ENCODE assay signal across 41 cellular contexts in genomic region chr4:48271626-48272025, GRCh38.
"Had no signal": no experiment of that assay in that cellular context is flagged by ENCODE, and none has a peak within 500 bp of the region (broad histone marks: within the 10 kb centered on the region; RNA-seq: fewer than 3 reads in every experiment).

No MANE protein-coding gene starts in this region.

- H3K27ac ChIP-seq: adrenal gland, ascending aorta, cardiac muscle cell, colonic mucosa, epithelial cell of prostate, gastrocnemius medialis, pancreas, prostate gland, thoracic aorta, VCaP had no signal

- H3K9me3 Mint-ChIP-seq: activated naive CD4-positive, alpha-beta T cell treated with anti-CD3 and anti-CD28 coated beads for 36 hours; activated T-helper 1 cell treated with anti-CD3 and anti-CD28 coated beads, Interleukin-12 subunit alpha, Interleukin-12 subunit beta, Interleukin-2, Interleukin-4 antibody, amounts not matched to agents 30 ng/mL and 10 ng/mL and 1 ng/mL, durations not matched to agents 14 hours and 24 hours and 36 hours; mesothelial cell of epicardium; naive B cell; neural crest cell; stimulated activated effector memory CD8-positive, alpha-beta T cell treated with anti-CD3 and anti-CD28 coated beads, Interleukin-12 subunit alpha, Interleukin-12 subunit beta, amount 100 ng/mL, for 72 hours; stimulated activated naive CD8-positive, alpha-beta T cell treated with anti-CD3 and anti-CD28 coated beads, Interleukin-15, Interleukin-2, amounts not matched to agents 100 ng/mL and 50 ng/mL, for 24 hours; T-helper 1 cell treated with Interleukin-12 subunit alpha and Interleukin-12 subunit beta and Interleukin-4 antibody, amounts not matched to agents 30 μg/mL and 1 μg/mL, for 36 hours; type B pancreatic cell had no signal

- H3K36me3 ChIP-seq: adrenal gland, ascending aorta, cardiac muscle cell, colonic mucosa, gastrocnemius medialis, pancreas, prostate gland, thoracic aorta, uterus had no signal

- FAIRE-seq: endometrium, keratinocyte, pancreas, TTC549 had no signal

- H3K4me1 ChIP-seq: colonic mucosa, prostate gland, uterus had no signal

- H3K4me3 ChIP-seq: adrenal gland, ascending aorta, cardiac muscle cell, colonic mucosa, gastrocnemius medialis, pancreas, prostate gland, skin epidermis, thoracic aorta, uterus had no signal

- DNase-seq: activated CD4-positive, alpha-beta T cell treated with anti-CD3 and anti-CD28 coated beads, Interleukin-2, amount 50 U/mL, for 48 hours; activated CD8-positive, alpha-beta memory T cell treated with anti-CD3 and anti-CD28 coated beads for 24 hours; activated effector memory CD4-positive, alpha-beta T cell treated with anti-CD3 and anti-CD28 coated beads, Interleukin-2, amount 50 U/mL, for 16 hours; activated naive CD8-positive, alpha-beta T cell treated with anti-CD3 and anti-CD28 coated beads for 36 hours; activated T-cell treated with anti-CD3 and anti-CD28 coated beads, Interleukin-2, amount 50 U/mL, for 1 hour; adrenal gland; cerebellar nuclear complex; colonic mucosa; effector CD8-positive, alpha-beta T cell; gastrocnemius medialis; glutamatergic neuron; left colon; mammary epithelial cell; naive B cell; nucleus accumbens; pancreas; retina; stimulated activated CD4-positive, alpha-beta T cell treated with anti-CD3 and anti-CD28 coated beads, Interleukin-4, amount 100 ng/mL, for 24 hours; T-helper 9 cell; uterus had no signal

- H3K27ac Mint-ChIP-seq: activated naive CD4-positive, alpha-beta T cell treated with anti-CD3 and anti-CD28 coated beads for 36 hours; activated T-helper 1 cell treated with anti-CD3 and anti-CD28 coated beads, Interleukin-12 subunit alpha, Interleukin-12 subunit beta, Interleukin-2, Interleukin-4 antibody, amounts not matched to agents 30 ng/mL and 10 ng/mL and 1 ng/mL, durations not matched to agents 14 hours and 24 hours and 36 hours; brain; mesothelial cell of epicardium; stimulated activated effector memory CD8-positive, alpha-beta T cell treated with anti-CD3 and anti-CD28 coated beads, Interleukin-12 subunit alpha, Interleukin-12 subunit beta, amount 100 ng/mL, for 72 hours; stimulated activated naive CD8-positive, alpha-beta T cell treated with anti-CD3 and anti-CD28 coated beads, Interleukin-15, Interleukin-2, amounts not matched to agents 100 ng/mL and 50 ng/mL, for 24 hours had no signal

- H3K36me3 Mint-ChIP-seq: brain; mesothelial cell of epicardium; naive B cell; stimulated activated effector memory CD8-positive, alpha-beta T cell treated with anti-CD3 and anti-CD28 coated beads, Interleukin-12 subunit alpha, Interleukin-12 subunit beta, amount 100 ng/mL, for 72 hours; type B pancreatic cell had no signal

- H3K27me3 Mint-ChIP-seq: activated naive CD8-positive, alpha-beta T cell treated with anti-CD3 and anti-CD28 coated beads for 36 hours; stimulated activated naive CD8-positive, alpha-beta T cell treated with anti-CD3 and anti-CD28 coated beads, Interleukin-15, Interleukin-2, amounts not matched to agents 100 ng/mL and 50 ng/mL, for 24 hours; type B pancreatic cell had no signal

- ATAC-seq: activated CD4-positive, CD25-positive, alpha-beta regulatory T cell treated with anti-CD3 and anti-CD28 coated beads, Interleukin-2, amount 50 U/mL, for 24 hours; gastrocnemius medialis; left colon; pancreas; sciatic nerve; stimulated activated effector memory CD8-positive, alpha-beta T cell treated with anti-CD3 and anti-CD28 coated beads, Interleukin-12 subunit alpha, Interleukin-12 subunit beta, amount 100 ng/mL, for 72 hours had no signal

- H3K9me3 ChIP-seq: adrenal gland, ascending aorta, colonic mucosa, gastrocnemius medialis, pancreas, prostate gland, thoracic aorta, uterus had no signal

- H3K4me3 Mint-ChIP-seq: activated T-helper 1 cell treated with anti-CD3 and anti-CD28 coated beads, Interleukin-12 subunit alpha, Interleukin-12 subunit beta, Interleukin-2, Interleukin-4 antibody, amounts not matched to agents 30 ng/mL and 10 ng/mL and 1 ng/mL, durations not matched to agents 14 hours and 24 hours and 36 hours; mesothelial cell of epicardium; neural crest cell; stimulated activated effector memory CD8-positive, alpha-beta T cell treated with anti-CD3 and anti-CD28 coated beads, Interleukin-12 subunit alpha, Interleukin-12 subunit beta, amount 100 ng/mL, for 72 hours; T-helper 1 cell treated with Interleukin-12 subunit alpha and Interleukin-12 subunit beta and Interleukin-4 antibody, amounts not matched to agents 30 μg/mL and 1 μg/mL, for 36 hours; type B pancreatic cell had no signal

- H3K27me3 ChIP-seq: adrenal gland, ascending aorta, cardiac muscle cell, colonic mucosa, gastrocnemius medialis, pancreas, uterus had no signal
